ENCODE assay signal across 1 cellular context in the genomic region with DNA sequence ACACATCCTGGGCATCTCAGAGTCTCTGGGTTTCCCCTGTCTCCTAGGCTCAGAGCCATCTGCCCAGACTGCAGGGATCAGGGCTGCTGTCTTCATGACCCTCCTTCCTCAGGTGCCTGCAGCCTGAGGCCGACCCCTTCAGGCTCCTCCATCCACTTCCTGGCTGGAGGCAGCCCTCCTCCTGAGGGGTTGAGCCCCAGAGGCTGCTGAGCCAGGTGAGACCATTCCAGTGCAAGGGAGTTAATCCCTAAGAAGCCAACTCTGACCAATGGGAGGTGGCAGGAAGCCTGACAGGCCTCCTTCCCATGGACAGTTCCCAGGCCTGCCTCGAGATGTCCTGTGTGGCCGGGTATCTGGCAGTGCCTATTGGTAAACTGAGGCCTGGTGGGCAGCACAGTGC.
TF ChIP-seq lines count a peak whose summit lies in the region.

No MANE protein-coding gene starts in this region.

TF ChIP-seq in H1, 55 proteins besides CTCF, POLR2A, EP300 and RAD21:
- no peak for TF ChIP-seq TCF12 (IDR thresholded peaks at IDR 0.05; ENCODE audit: low read depth, low read length)
- no peak for TF ChIP-seq TAF1 (IDR thresholded peaks at IDR 0.05; ENCODE audit: low read depth, low read length)
- no peak for TF ChIP-seq BACH1 (IDR thresholded peaks at IDR 0.05; ENCODE audit: low read length)
- no peak for TF ChIP-seq KDM4A (IDR thresholded peaks at IDR 0.05; ENCODE audit: low read depth, low read length, severe bottlenecking)
- no peak for TF ChIP-seq FOSL1 (IDR thresholded peaks at IDR 0.05; ENCODE audit: insufficient read depth, low read depth, low read length)
- TF ChIP-seq CREB1 (IDR thresholded peaks at IDR 0.05) = no peak
- TF ChIP-seq ASH2L (IDR thresholded peaks at IDR 0.05; ENCODE audit: low read length) = no peak
- TF ChIP-seq CBX8 (IDR thresholded peaks at IDR 0.05; ENCODE audit: borderline replicate concordance, low read depth, low read length) = no peak
- TF ChIP-seq, protein P1, sequence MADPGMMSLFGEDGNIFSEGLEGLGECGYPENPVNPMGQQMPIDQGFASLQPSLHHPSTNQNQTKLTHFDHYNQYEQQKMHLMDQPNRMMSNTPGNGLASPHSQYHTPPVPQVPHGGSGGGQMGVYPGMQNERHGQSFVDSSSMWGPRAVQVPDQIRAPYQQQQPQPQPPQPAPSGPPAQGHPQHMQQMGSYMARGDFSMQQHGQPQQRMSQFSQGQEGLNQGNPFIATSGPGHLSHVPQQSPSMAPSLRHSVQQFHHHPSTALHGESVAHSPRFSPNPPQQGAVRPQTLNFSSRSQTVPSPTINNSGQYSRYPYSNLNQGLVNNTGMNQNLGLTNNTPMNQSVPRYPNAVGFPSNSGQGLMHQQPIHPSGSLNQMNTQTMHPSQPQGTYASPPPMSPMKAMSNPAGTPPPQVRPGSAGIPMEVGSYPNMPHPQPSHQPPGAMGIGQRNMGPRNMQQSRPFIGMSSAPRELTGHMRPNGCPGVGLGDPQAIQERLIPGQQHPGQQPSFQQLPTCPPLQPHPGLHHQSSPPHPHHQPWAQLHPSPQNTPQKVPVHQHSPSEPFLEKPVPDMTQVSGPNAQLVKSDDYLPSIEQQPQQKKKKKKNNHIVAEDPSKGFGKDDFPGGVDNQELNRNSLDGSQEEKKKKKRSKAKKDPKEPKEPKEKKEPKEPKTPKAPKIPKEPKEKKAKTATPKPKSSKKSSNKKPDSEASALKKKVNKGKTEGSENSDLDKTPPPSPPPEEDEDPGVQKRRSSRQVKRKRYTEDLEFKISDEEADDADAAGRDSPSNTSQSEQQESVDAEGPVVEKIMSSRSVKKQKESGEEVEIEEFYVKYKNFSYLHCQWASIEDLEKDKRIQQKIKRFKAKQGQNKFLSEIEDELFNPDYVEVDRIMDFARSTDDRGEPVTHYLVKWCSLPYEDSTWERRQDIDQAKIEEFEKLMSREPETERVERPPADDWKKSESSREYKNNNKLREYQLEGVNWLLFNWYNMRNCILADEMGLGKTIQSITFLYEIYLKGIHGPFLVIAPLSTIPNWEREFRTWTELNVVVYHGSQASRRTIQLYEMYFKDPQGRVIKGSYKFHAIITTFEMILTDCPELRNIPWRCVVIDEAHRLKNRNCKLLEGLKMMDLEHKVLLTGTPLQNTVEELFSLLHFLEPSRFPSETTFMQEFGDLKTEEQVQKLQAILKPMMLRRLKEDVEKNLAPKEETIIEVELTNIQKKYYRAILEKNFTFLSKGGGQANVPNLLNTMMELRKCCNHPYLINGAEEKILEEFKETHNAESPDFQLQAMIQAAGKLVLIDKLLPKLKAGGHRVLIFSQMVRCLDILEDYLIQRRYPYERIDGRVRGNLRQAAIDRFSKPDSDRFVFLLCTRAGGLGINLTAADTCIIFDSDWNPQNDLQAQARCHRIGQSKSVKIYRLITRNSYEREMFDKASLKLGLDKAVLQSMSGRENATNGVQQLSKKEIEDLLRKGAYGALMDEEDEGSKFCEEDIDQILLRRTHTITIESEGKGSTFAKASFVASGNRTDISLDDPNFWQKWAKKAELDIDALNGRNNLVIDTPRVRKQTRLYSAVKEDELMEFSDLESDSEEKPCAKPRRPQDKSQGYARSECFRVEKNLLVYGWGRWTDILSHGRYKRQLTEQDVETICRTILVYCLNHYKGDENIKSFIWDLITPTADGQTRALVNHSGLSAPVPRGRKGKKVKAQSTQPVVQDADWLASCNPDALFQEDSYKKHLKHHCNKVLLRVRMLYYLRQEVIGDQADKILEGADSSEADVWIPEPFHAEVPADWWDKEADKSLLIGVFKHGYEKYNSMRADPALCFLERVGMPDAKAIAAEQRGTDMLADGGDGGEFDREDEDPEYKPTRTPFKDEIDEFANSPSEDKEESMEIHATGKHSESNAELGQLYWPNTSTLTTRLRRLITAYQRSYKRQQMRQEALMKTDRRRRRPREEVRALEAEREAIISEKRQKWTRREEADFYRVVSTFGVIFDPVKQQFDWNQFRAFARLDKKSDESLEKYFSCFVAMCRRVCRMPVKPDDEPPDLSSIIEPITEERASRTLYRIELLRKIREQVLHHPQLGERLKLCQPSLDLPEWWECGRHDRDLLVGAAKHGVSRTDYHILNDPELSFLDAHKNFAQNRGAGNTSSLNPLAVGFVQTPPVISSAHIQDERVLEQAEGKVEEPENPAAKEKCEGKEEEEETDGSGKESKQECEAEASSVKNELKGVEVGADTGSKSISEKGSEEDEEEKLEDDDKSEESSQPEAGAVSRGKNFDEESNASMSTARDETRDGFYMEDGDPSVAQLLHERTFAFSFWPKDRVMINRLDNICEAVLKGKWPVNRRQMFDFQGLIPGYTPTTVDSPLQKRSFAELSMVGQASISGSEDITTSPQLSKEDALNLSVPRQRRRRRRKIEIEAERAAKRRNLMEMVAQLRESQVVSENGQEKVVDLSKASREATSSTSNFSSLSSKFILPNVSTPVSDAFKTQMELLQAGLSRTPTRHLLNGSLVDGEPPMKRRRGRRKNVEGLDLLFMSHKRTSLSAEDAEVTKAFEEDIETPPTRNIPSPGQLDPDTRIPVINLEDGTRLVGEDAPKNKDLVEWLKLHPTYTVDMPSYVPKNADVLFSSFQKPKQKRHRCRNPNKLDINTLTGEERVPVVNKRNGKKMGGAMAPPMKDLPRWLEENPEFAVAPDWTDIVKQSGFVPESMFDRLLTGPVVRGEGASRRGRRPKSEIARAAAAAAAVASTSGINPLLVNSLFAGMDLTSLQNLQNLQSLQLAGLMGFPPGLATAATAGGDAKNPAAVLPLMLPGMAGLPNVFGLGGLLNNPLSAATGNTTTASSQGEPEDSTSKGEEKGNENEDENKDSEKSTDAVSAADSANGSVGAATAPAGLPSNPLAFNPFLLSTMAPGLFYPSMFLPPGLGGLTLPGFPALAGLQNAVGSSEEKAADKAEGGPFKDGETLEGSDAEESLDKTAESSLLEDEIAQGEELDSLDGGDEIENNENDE (IDR thresholded peaks at IDR 0.05; ENCODE audit: insufficient replicate concordance, low read length) = no peak
- no peak for TF ChIP-seq SP1 (IDR thresholded peaks at IDR 0.05; ENCODE audit: low read depth, low read length)
- TF ChIP-seq HDAC2 (IDR thresholded peaks at IDR 0.05; ENCODE audit: borderline replicate concordance in 1 of 2, low read depth in 2 of 2, low read length in 2 of 2) = no peak
- no peak for TF ChIP-seq JUND (IDR thresholded peaks at IDR 0.05; ENCODE audit: low read length)
- no peak for TF ChIP-seq GABPA (IDR thresholded peaks at IDR 0.05; ENCODE audit: borderline replicate concordance, insufficient read depth, low read length)
- no peak for TF ChIP-seq RNF2 (IDR thresholded peaks at IDR 0.05; ENCODE audit: borderline replicate concordance, low read depth, low read length, missing control alignments, poor library complexity, severe bottlenecking)
- TF ChIP-seq TAF7 (optimal IDR thresholded peaks at IDR 0.05; ENCODE audit: borderline replicate concordance, low read depth, low read length) = no peak
- TF ChIP-seq SUZ12 (IDR thresholded peaks at IDR 0.05; ENCODE audit: low read length) = no peak
TF ChIP-seq in H1: peak in this region for 0.
